Comparison of ENCODE assay signal across 15 cellular contexts in the genomic region with DNA sequence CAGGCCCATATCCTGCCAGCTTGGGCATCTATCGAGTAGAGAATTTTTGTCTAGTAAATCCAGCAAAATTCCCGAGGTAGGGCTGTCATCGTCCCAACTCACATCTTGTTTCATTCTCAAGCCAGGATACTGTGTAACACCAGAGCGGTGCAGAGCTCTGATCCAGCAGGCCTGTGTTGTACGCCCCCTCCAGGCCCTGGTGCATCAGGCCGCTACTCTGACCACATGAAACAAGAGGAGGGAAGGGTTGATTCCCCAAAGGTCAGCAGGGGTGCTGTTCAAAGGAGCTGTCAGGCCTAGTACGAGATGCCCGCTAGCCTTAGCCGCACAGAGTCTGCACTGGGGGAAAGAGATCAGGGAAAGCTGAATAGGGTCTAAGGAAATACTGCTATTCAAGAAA.
A peak's percentile ranks its signal among the peaks of the same experiment; 100 is the strongest.
DNase-seq lines count a peak whose midpoint lies in the region; ATAC-seq, FAIRE-seq and TF ChIP-seq lines count a peak whose summit lies in the region.
"Had no signal": no experiment of that assay in that cellular context is flagged by ENCODE, and none has a peak within 500 bp of the region (broad histone marks: within the 10 kb centered on the region; RNA-seq: fewer than 3 reads in every experiment).

No MANE protein-coding gene starts in this region.

- no TSS peak for BruUV-seq in HepG2 (replicated peaks; lab: Mats Ljungman, UMichigan)

- no peaks in the 10 kb centered on the region; a peak in 1 of 5 replicates for H3K27me3 ChIP-seq in HepG2 (ENCODE audit: control insufficient read depth in 1 of 2, insufficient read depth in 2 of 2, low read length in 2 of 2)
- H3K27me3 ChIP-seq in right lobe of liver, result no peaks in the 10 kb centered on the region
- H3K27me3 ChIP-seq in endodermal cell (ENCODE audit: control insufficient read depth, insufficient read depth, low read length, poor library complexity, severe bottlenecking), result no peaks in the 10 kb centered on the region

- H2AFZ ChIP-seq in HepG2 (ENCODE audit: low read length), result no peak overlapping the region

- POLR2A ChIA-PET in HepG2 (lab: Yijun Ruan, JAX), result no interaction called here

- no peaks in the 10 kb centered on the region for H4K20me1 ChIP-seq in HepG2 (ENCODE audit: insufficient read depth, low read length)

- TF ChIP-seq POLR2A in HepG2 (IDR thresholded peaks at IDR 0.05; ENCODE audit: insufficient read depth in 1 of 2, low read depth in 2 of 2, low read length in 2 of 2) (no peak), right lobe of liver (IDR thresholded peaks at IDR 0.05) (no peak)

- 27% methylated on average over 9 of the region's 9 CpGs for whole genome bisulfite sequencing in HepG2 (ENCODE audit: low lambda C conversion rate)
- WGBS in right lobe of liver (ENCODE audit: insufficient coverage, low coverage, low lambda C conversion rate, missing lambda C conversion rate), result 83% methylated on average over 7 of the region's 9 CpGs
- WGBS in endodermal cell (ENCODE audit: insufficient coverage in 1 of 2, insufficient read length in 1 of 2), 2 experiments, result 80% methylated on average over 5 to 9 of the region's 9 CpGs

- H3K36me3 ChIP-seq in HepG2 (replicated peaks in 1 of 2; ENCODE audit: control insufficient read depth in 1 of 2, insufficient read depth in 2 of 2, low read length in 2 of 2), result no peaks in the 10 kb centered on the region
- H3K36me3 ChIP-seq in right lobe of liver, result no peaks in the 10 kb centered on the region
- H3K36me3 ChIP-seq in endodermal cell (ENCODE audit: control insufficient read depth, insufficient read depth, low read length), result no peaks in the 10 kb centered on the region

- TF ChIP-seq CTCF in HepG2 (CRISPR knock-in tag; IDR thresholded peaks at IDR 0.05) (no peak), right lobe of liver (IDR thresholded peaks at IDR 0.05) (no peak), endodermal cell (conservative IDR thresholded peaks at IDR 0.05) (peak; percentile 71), nephron progenitor cell (IDR thresholded peaks at IDR 0.05) (no peak)

- H3K4me2 ChIP-seq in HepG2 (ENCODE audit: low read depth, low read length), result no peak overlapping the region

- H3K4me3 Mint-ChIP-seq in endodermal cell (no peak overlapping the region), nephron progenitor cell (no peak overlapping the region)
- H3K4me3 Mint-ChIP-seq: CD8-positive, alpha-beta memory T cell had no signal

- CTCF ChIA-PET in HepG2 (lab: Yijun Ruan, JAX; ENCODE audit: low intra/inter-chr PET ratio, low total read pairs), result no interaction called here

- H3K4me3 ChIP-seq in HepG2 (replicated peaks in 1 of 3; ENCODE audit: insufficient read depth in 1 of 3, low read depth in 2 of 3, low read length in 3 of 3) (no peak overlapping the region), right lobe of liver (no peak overlapping the region), endodermal cell (ENCODE audit: low read length) (no peak overlapping the region)
- H3K4me3 ChIP-seq: SK-N-MC had no signal

- H3K4me1 Mint-ChIP-seq in endodermal cell, result no peaks in the 10 kb centered on the region
- peaks cover 18% of the 10 kb centered on the region for H3K4me1 Mint-ChIP-seq in nephron progenitor cell
- H3K4me1 Mint-ChIP-seq: CD8-positive, alpha-beta memory T cell had no signal

- H3K27ac Mint-ChIP-seq in endodermal cell (no peak overlapping the region), nephron progenitor cell (no peak overlapping the region)

- no peak overlapping the region for H3K27ac ChIP-seq in HepG2 (ENCODE audit: extremely low read length, insufficient read depth, low read length)
- no peak overlapping the region for H3K27ac ChIP-seq in right lobe of liver
- H3K27ac ChIP-seq in endodermal cell (ENCODE audit: low read depth, low read length), result no peak overlapping the region
- H3K27ac ChIP-seq: 22Rv1, SK-N-MC had no signal

- H3K9me3 ChIP-seq in HepG2 (ENCODE audit: low read length) (no peaks in the 10 kb centered on the region), right lobe of liver (no peaks in the 10 kb centered on the region), endodermal cell (ENCODE audit: control insufficient read depth, low read length) (peaks cover 22% of the 10 kb centered on the region)

- DNase-seq in HepG2 (ENCODE audit: low spot score) (no peak), right lobe of liver (no peak), endodermal cell (peak; percentile 80), nephron progenitor cell (peak; percentile 32), RKO (ENCODE audit: low spot score) (no peak)
- DNase-seq: CD8-positive, alpha-beta memory T cell; NCI-H1048; NCI-H2227 treated with DMSO at 0.1 percent for 48 hours; NCI-H526; NK-92 treated with Interleukin-12 subunit alpha and Interleukin-12 subunit beta, amount 100 ng/mL, for 24 hours had no signal

- FAIRE-seq in HepG2 (lab: Jason Lieb, UNC), result no peak

- H3K9ac ChIP-seq in HepG2 (ENCODE audit: insufficient read depth, low read depth, low read length) (no peak overlapping the region), endodermal cell (ENCODE audit: extremely low read depth, low read length, poor library complexity, severe bottlenecking) (no peak overlapping the region)

- intact Hi-C loops in HepG2 (cut with micrococcal nuclease; ENCODE audit: unreplicated experiment) (no loop called here), right lobe of liver (cut with DNase I) (no loop called here)

- H3K4me1 ChIP-seq in HepG2 (ENCODE audit: insufficient read depth, low read length), result no peaks in the 10 kb centered on the region
- H3K4me1 ChIP-seq in right lobe of liver, result no peaks in the 10 kb centered on the region
- H3K4me1 ChIP-seq in endodermal cell (ENCODE audit: control insufficient read depth, insufficient read depth, low read length), result no peaks in the 10 kb centered on the region

- TF ChIP-seq RAD21 in HepG2 (CRISPR knock-in tag; IDR thresholded peaks at IDR 0.05), result no peak

- H3K79me2 ChIP-seq in HepG2 (ENCODE audit: insufficient read depth, low read length), result no peaks in the 10 kb centered on the region

- H3K9me3 Mint-ChIP-seq in endodermal cell (peaks cover 1% of the 10 kb centered on the region), nephron progenitor cell (peaks cover 23% of the 10 kb centered on the region)

- TF ChIP-seq EP300 in HepG2 (IDR thresholded peaks at IDR 0.05; ENCODE audit: low read depth in 2 of 2, low read length in 2 of 2) (no peak), HepG2 (CRISPR knock-in tag; IDR thresholded peaks at IDR 0.05; ENCODE audit: borderline replicate concordance) (no peak)

- H3K36me3 Mint-ChIP-seq in endodermal cell (ENCODE audit: low read depth) (no peaks in the 10 kb centered on the region), nephron progenitor cell (ENCODE audit: low read depth) (no peaks in the 10 kb centered on the region)

- in situ Hi-C loops in HepG2 (cut with HindIII; ENCODE audit: extremely low pct_ligation_motif_present, low pct_unique_long_range_greater_than_20kb), result no loop called here

- H3K27me3 Mint-ChIP-seq in endodermal cell (ENCODE audit: insufficient read depth) (peaks cover 4% of the 10 kb centered on the region), nephron progenitor cell (ENCODE audit: low read depth, poor library complexity) (peaks cover 3% of the 10 kb centered on the region)

- ATAC-seq in HepG2 (peak; percentile 55; the same call in 2 of the 3 replicates), right lobe of liver (no peak), HG03457 (IDR thresholded peaks at IDR 0.05; ENCODE audit: unreplicated experiment) (no peak), SK-N-SH treated with all-trans-retinoic acid at 6 μM for 48 hours (no peak), GM19397 (IDR thresholded peaks at IDR 0.05; ENCODE audit: unreplicated experiment) (no peak)

TF ChIP-seq in HepG2, 621 proteins besides CTCF, POLR2A, EP300 and RAD21 (continues in another document):
- TF ChIP-seq ZNF782 (CRISPR knock-in tag; IDR thresholded peaks at IDR 0.05; ENCODE audit: borderline replicate concordance) (no peak), ZNF431 (CRISPR knock-in tag; IDR thresholded peaks at IDR 0.05; ENCODE audit: borderline replicate concordance, low read depth) (no peak), MAZ (IDR thresholded peaks at IDR 0.05; ENCODE audit: borderline replicate concordance, low read depth, low read length) (no peak), MAZ (CRISPR knock-in tag; IDR thresholded peaks at IDR 0.05; ENCODE audit: low read depth) (no peak), ZNF160 (CRISPR knock-in tag; IDR thresholded peaks at IDR 0.05) (no peak), KAT7 (CRISPR knock-in tag; IDR thresholded peaks at IDR 0.05; ENCODE audit: borderline replicate concordance) (no peak), MATR3 (CRISPR knock-in tag; IDR thresholded peaks at IDR 0.05) (no peak), CREM (IDR thresholded peaks at IDR 0.05) (no peak), CREM (CRISPR knock-in tag; IDR thresholded peaks at IDR 0.05) (no peak), ZFP37 (CRISPR knock-in tag; IDR thresholded peaks at IDR 0.05; ENCODE audit: borderline replicate concordance) (no peak)

TF ChIP-seq in SK-N-SH treated with all-trans-retinoic acid at 6 μM for 48 hours, 23 proteins besides CTCF, POLR2A, EP300 and RAD21:
- TF ChIP-seq ARNTL (CRISPR knock-in tag; IDR thresholded peaks at IDR 0.05; ENCODE audit: borderline replicate concordance, low read depth) (no peak), SNAI2 (CRISPR knock-in tag; IDR thresholded peaks at IDR 0.05) (no peak), CSDC2 (CRISPR knock-in tag; IDR thresholded peaks at IDR 0.05) (no peak), ZNF8 (CRISPR knock-in tag; IDR thresholded peaks at IDR 0.05) (no peak)

Comparison
In these comparisons a context has a peak if more than half of its experiments do, and no peak if none do; other contexts are left out.
1. DNase-seq: peak in endodermal cell (single experiment) and nephron progenitor cell (single experiment); none in HepG2 (single experiment), right lobe of liver (0 of 3) and RKO (single experiment).